In genomic region chr2:240895656-240896388, GRCh38 we compare ENCODE assay signal across 14 cellular contexts. TPM values are rescaled to one million over a fixed set of nuclear protein-coding genes. Genes with fewer than 3 reads are reported as not detected.
A peak's percentile ranks its signal among the peaks of the same experiment; 100 is the strongest.
DNase-seq lines count a peak whose midpoint lies in the region; ATAC-seq and TF ChIP-seq lines count a peak whose summit lies in the region.
"Had no signal": no experiment of that assay in that cellular context is flagged by ENCODE, and none has a peak within 500 bp of the region (broad histone marks: within the 10 kb centered on the region; RNA-seq: fewer than 3 reads in every experiment).

Gene MAB21L4 (minus strand): TSS chr2:240896156. CDS start chr2:240895997, 159 bp downstream.

- H2AK5ac ChIP-seq in mesendoderm (ENCODE audit: low read length), result no peak within 1 kb of the TSS

- no peak within 1 kb of the TSS for H3K56ac ChIP-seq in mesendoderm (ENCODE audit: low read length)

- no peaks in the 10 kb centered on the region for H4K20me1 ChIP-seq in BLaER1

- H3K27ac ChIP-seq in BLaER1 (peak within 1 kb of the TSS; percentile 43; the same call in 1 of the 2 replicates), mesendoderm (ENCODE audit: low read depth, low read length) (no peak within 1 kb of the TSS), testis (no peak within 1 kb of the TSS)

- H4K8ac ChIP-seq in mesendoderm (ENCODE audit: low read depth, low read length), result no peak within 1 kb of the TSS

- no peaks in the 10 kb centered on the region for H3K79me1 ChIP-seq in mesendoderm (ENCODE audit: low read length)

- no CpG with 5 or more reads among the region's 24 CpGs for WGBS in mesendoderm (ENCODE audit: extremely low coverage, insufficient coverage, low lambda C conversion rate)
- 88 to 93% methylated on average over 6 to 24 of the region's 24 CpGs for WGBS in testis, 2 donors

- TF ChIP-seq CTCF in epithelial cell of esophagus (IDR thresholded peaks at IDR 0.05; ENCODE audit: insufficient read depth, low read depth, low read length, missing control alignments), result no peak
- TF ChIP-seq CTCF in testis (IDR thresholded peaks at IDR 0.05), result no peak

- H4K5ac ChIP-seq in mesendoderm (ENCODE audit: low read length), result no peak within 1 kb of the TSS

- H3K23ac ChIP-seq in mesendoderm (ENCODE audit: low read length), result no peak within 1 kb of the TSS

- no peak for ATAC-seq in HG03135 (IDR thresholded peaks at IDR 0.05; ENCODE audit: unreplicated experiment)
- ATAC-seq: SK-N-SH treated with all-trans-retinoic acid at 6 μM for 48 hours had no signal

- H3K4me2 ChIP-seq in BLaER1 (peak within 1 kb of the TSS; percentile 70), mesendoderm (ENCODE audit: low read length) (no peak within 1 kb of the TSS)

- no peaks in the 10 kb centered on the region for H3K36me3 ChIP-seq in BLaER1
- H3K36me3 ChIP-seq in mesendoderm (ENCODE audit: control insufficient read depth, insufficient read depth, low read length), result no peaks in the 10 kb centered on the region
- H3K36me3 ChIP-seq in testis (ENCODE audit: low read depth, missing control alignments), result no peaks in the 10 kb centered on the region

- no peaks in the 10 kb centered on the region for H3K79me2 ChIP-seq in mesendoderm (ENCODE audit: control insufficient read depth, insufficient read depth, low read length)

- H3K4me3 ChIP-seq in BLaER1 (no peak within 1 kb of the TSS), epithelial cell of esophagus (ENCODE audit: low read length) (no peak within 1 kb of the TSS), mesendoderm (ENCODE audit: low read length) (no peak within 1 kb of the TSS), testis (no peak within 1 kb of the TSS)

- TF ChIP-seq POLR2A in testis (IDR thresholded peaks at IDR 0.05), result no peak

- no peak within 1 kb of the TSS for H3K9ac ChIP-seq in BLaER1
- H3K9ac ChIP-seq in mesendoderm (ENCODE audit: low read length), result no peak within 1 kb of the TSS

- no peak within 1 kb of the TSS for H3K18ac ChIP-seq in mesendoderm (ENCODE audit: low read length)

- H3K27me3 ChIP-seq in BLaER1 (no peaks in the 10 kb centered on the region), mesendoderm (ENCODE audit: insufficient read depth, low read length, poor library complexity) (no peaks in the 10 kb centered on the region), testis (no peaks in the 10 kb centered on the region)

- H2BK5ac ChIP-seq in mesendoderm (ENCODE audit: low read length), result no peak within 1 kb of the TSS

- no peak within 1 kb of the TSS for H2BK120ac ChIP-seq in mesendoderm (ENCODE audit: low read depth, low read length)

- no peak within 1 kb of the TSS for H2BK15ac ChIP-seq in mesendoderm (replicated peaks; ENCODE audit: low read depth)

- DNase-seq in HPDE6-E6E7 (ENCODE audit: extremely low spot score) (peak; percentile 43), epithelial cell of esophagus (ENCODE audit: low read depth) (peak; percentile 31), mesendoderm (peak; percentile 77), NCI-H2081 (lab: John Stamatoyannopoulos, UW) (no peak), testis (no peak), NCI-H82 treated with DMSO at 0.1 percent for 48 hours (lab: John Stamatoyannopoulos, UW; ENCODE audit: unreplicated experiment) (no peak)
- DNase-seq: activated gamma-delta T cell, Karpas-422, NCI-H2171 had no signal

- H3K9me3 ChIP-seq in BLaER1, result no peaks in the 10 kb centered on the region
- no peaks in the 10 kb centered on the region for H3K9me3 ChIP-seq in testis

- peaks cover 46% of the 10 kb centered on the region for H3K4me1 ChIP-seq in BLaER1
- H3K4me1 ChIP-seq in mesendoderm (ENCODE audit: control insufficient read depth, low read depth, low read length), result no peaks in the 10 kb centered on the region
- peaks cover 11% of the 10 kb centered on the region for H3K4me1 ChIP-seq in testis

- H3K4ac ChIP-seq in mesendoderm (ENCODE audit: low read depth, low read length), result peak within 1 kb of the TSS; percentile 17

- intact Hi-C loops in testis (cut with DNase I; ENCODE audit: low total_unique reads), result no loop called here

RNA-seq across cellular contexts. Expression of gene MAB21L4, which starts in this region (rescaled TPM):
- polyA plus RNA-seq in mesendoderm (2013, experiment 1 of 2), result 1.7 TPM
- 2.0 TPM for polyA plus RNA-seq in mesendoderm (2013, experiment 2 of 2)
- total RNA-seq in testis, result not detected
- 1.1 TPM for polyA plus RNA-seq in testis (ENCODE audit: insufficient read depth, low read depth, low replicate concordance)
- total RNA-seq: dermis microvascular lymphatic vessel endothelial cell, osteoblast had no signal

Comparison
In these comparisons a context has a peak if more than half of its experiments do, and no peak if none do; other contexts are left out.
1. DNase-seq: peak in HPDE6-E6E7 (single experiment), epithelial cell of esophagus (single experiment) and mesendoderm (single experiment); none in NCI-H2081 (0 of 2), testis (single experiment) and NCI-H82 treated with DMSO at 0.1 percent for 48 hours (single experiment).